1 cellular context compared by ENCODE assay signal in the genomic region with DNA sequence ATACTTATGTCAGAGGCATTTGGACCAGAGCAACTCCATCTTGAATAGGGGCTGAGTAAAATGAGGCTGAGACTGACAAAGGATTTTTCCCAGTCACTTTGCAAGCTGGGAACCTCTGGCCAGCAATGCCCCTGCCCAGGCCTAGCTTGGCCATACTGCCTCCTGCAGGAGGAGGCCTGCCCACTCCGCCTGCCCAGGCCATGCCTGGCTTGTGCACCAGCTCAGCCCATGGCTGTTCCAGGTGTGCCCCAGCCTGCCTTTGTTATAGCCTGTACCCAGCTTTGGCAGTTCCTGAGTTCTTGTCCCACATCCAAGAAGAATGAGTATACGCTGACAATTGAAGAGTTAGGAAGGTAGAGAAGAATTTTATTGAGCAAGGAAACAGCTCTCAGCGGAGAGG.
TF ChIP-seq lines count a peak whose summit lies in the region.

No MANE protein-coding gene starts in this region.

TF ChIP-seq in H1, 55 proteins besides CTCF, POLR2A, EP300 and RAD21:
- TF ChIP-seq YY1 (IDR thresholded peaks at IDR 0.05; ENCODE audit: low read depth, low read length) = 0 out of 2 replicates have a peak, but pooled peaks have one; percentile 45
- TF ChIP-seq TCF12 (IDR thresholded peaks at IDR 0.05; ENCODE audit: low read depth, low read length) = no peak
- TF ChIP-seq, protein P1, sequence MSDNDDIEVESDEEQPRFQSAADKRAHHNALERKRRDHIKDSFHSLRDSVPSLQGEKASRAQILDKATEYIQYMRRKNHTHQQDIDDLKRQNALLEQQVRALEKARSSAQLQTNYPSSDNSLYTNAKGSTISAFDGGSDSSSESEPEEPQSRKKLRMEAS (IDR thresholded peaks at IDR 0.05) = 0 out of 2 replicates have a peak, but pooled peaks have one; percentile 43
- no peak for TF ChIP-seq CHD1 (IDR thresholded peaks at IDR 0.05; ENCODE audit: low read depth, low read length)
